11 cellular contexts compared by ENCODE assay signal in the genomic region with DNA sequence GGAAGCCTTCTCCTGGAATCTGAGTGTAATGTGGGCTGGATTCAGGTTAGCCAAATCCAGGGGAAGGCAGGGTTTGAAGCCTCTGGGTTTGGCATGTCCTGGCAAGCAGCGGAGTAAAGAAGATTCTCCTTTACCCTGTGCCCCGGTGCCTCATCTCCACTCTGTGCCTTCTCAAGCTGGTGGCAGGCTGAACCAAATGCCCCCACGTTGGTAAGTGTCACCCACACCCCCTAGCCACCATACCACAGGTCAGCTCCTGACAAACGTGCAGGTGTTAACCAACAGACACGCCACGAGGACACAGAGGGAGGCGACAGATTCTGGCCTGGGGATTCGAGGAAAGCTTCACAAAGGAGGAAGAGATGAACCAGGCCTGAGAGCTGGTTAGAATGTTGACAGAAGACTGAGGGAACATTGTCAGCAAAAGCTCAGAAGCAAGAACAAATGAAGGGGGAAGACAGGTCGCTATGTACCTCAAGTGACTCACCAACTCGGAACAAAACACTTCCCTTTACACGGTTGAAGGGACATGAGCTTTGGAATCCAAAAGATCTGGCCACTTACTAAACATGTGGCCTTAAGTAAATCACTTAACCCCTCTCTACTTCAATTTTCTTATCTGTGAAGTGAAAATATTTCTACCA.
DNase-seq lines count a peak whose midpoint lies in the region; ATAC-seq, FAIRE-seq and TF ChIP-seq lines count a peak whose summit lies in the region.
"Had no signal": no experiment of that assay in that cellular context is flagged by ENCODE, and none has a peak within 500 bp of the region (broad histone marks: within the 10 kb centered on the region; RNA-seq: fewer than 3 reads in every experiment).

No MANE protein-coding gene starts in this region.

- 90% methylated on average over 11 of the region's 11 CpGs; no CpG with 5 or more reads in 1 of the 2 experiments for WGBS in H1 (ENCODE audit: extremely low coverage in 1 of 2, insufficient coverage in 1 of 2, insufficient read length in 1 of 2, insufficient replicate concordance in 2 of 2, low coverage in 1 of 2, low lambda C conversion rate in 2 of 2, missing lambda C conversion rate in 1 of 2), 2 experiments
- WGBS in ovary, 3 donors, result 82 to 87% (median 83%) methylated on average over 11 of the region's 11 CpGs

- 0 out of 2 replicates have a peak overlapping the region, but pooled peaks have one; percentile 28 for H3K4me3 Mint-ChIP-seq in HFFc6

- no peak overlapping the region for H3K23ac ChIP-seq in H1 (ENCODE audit: insufficient read length)

- TF ChIP-seq POLR2A in H1 (IDR thresholded peaks at IDR 0.05; ENCODE audit: control extremely low read depth in 1 of 2, low read depth in 2 of 2, low read length in 2 of 2) (no peak), ovary (IDR thresholded peaks at IDR 0.05) (no peak)

- H4K20me1 ChIP-seq in BLaER1 treated with 17β-estradiol and CSF1 and Interleukin-3, amounts not matched to agents 10 nM and 100 nM, result no peaks in the 10 kb centered on the region
- no peaks in the 10 kb centered on the region for H4K20me1 ChIP-seq in H1 (replicated peaks in 1 of 2; ENCODE audit: control insufficient read depth in 1 of 2, insufficient read depth in 2 of 2, low read length in 2 of 2)
- no peaks in the 10 kb centered on the region for H4K20me1 ChIP-seq in osteoblast (ENCODE audit: insufficient read depth, low read length)

- no peaks in the 10 kb centered on the region for H3K9me3 ChIP-seq in BLaER1 treated with 17β-estradiol and CSF1 and Interleukin-3, amounts not matched to agents 10 nM and 100 nM (replicated peaks in 1 of 11)
- H3K9me3 ChIP-seq in H1 (ENCODE audit: insufficient read depth in 2 of 2, low read depth in 1 of 2, low read length in 1 of 2), result no peaks in the 10 kb centered on the region
- H3K9me3 ChIP-seq in osteoblast (ENCODE audit: low read depth, low read length), result no peaks in the 10 kb centered on the region
- no peaks in the 10 kb centered on the region for H3K9me3 ChIP-seq in MG63
- H3K9me3 ChIP-seq in ovary, result no peaks in the 10 kb centered on the region

- no peak overlapping the region for H3K4ac ChIP-seq in H1 (replicated peaks; ENCODE audit: insufficient read length, low read depth, low read length)

- peak overlapping the region; percentile 11; the same call in 1 of the 2 replicates for H4K8ac ChIP-seq in H1 (ENCODE audit: extremely low read depth, insufficient read depth, low read length)

- no peak overlapping the region for H2BK15ac ChIP-seq in H1 (ENCODE audit: low read length)

- TF ChIP-seq CTCF in HFFc6 (IDR thresholded peaks at IDR 0.05) (no peak), H1 (IDR thresholded peaks at IDR 0.05; ENCODE audit: control extremely low read depth in 1 of 3, insufficient read depth in 1 of 3, low read depth in 1 of 3, low read length in 3 of 3) (no peak), osteoblast (IDR thresholded peaks at IDR 0.05; ENCODE audit: extremely low read depth, low read depth, low read length) (no peak), ovary (IDR thresholded peaks at IDR 0.05) (no peak)

- no peak overlapping the region for H2BK5ac ChIP-seq in H1 (ENCODE audit: low read depth, low read length)

- POLR2A ChIA-PET in H1 (lab: Charles Lee; ENCODE audit: partially characterized antibody), result interaction anchor here (0.9 kb wide), 1 partner anchor 15 kb away, joined by 3 read pairs; no protein-coding TSS in a partner anchor

- no peaks in the 10 kb centered on the region for H3K79me1 ChIP-seq in H1 (ENCODE audit: low read depth, low read length)

- H3K79me2 ChIP-seq in H1 (ENCODE audit: control insufficient read depth in 1 of 2, insufficient read depth in 2 of 2, low read length in 2 of 2), result no peaks in the 10 kb centered on the region
- H3K79me2 ChIP-seq in osteoblast (ENCODE audit: insufficient read depth, low read length), result no peaks in the 10 kb centered on the region

- FAIRE-seq in H1 (lab: Jason Lieb, UNC), result no peak
- FAIRE-seq: frontal cortex, HepG2 had no signal

- CTCF ChIA-PET in H1 (lab: Charles Lee; ENCODE audit: partially characterized antibody), result interaction anchor here (0.5 to 1.4 kb wide), 5 partner anchors 10 to 353 kb away, joined by 3 to 6 read pairs (median 4); no protein-coding TSS in a partner anchor

- no peak overlapping the region for H3K4me3 ChIP-seq in BLaER1 treated with 17β-estradiol and CSF1 and Interleukin-3, amounts not matched to agents 10 nM and 100 nM
- H3K4me3 ChIP-seq in H1 (ENCODE audit: extremely low read depth in 1 of 4, insufficient read depth in 2 of 4, low read depth in 3 of 4, low read length in 4 of 4) (no peak overlapping the region), osteoblast (ENCODE audit: insufficient read depth, low read length) (no peak overlapping the region), MG63 (no peak overlapping the region), ovary (no peak overlapping the region)

- no peak overlapping the region for H2AK5ac ChIP-seq in H1 (ENCODE audit: low read depth, low read length)

- H3K56ac ChIP-seq in H1 (replicated peaks; ENCODE audit: insufficient read length, low read depth, low read length), result no peak overlapping the region

- peaks cover 5% of the 10 kb centered on the region for H3K36me3 Mint-ChIP-seq in HFFc6 (ENCODE audit: low read depth)

- no peak overlapping the region for H3K9ac ChIP-seq in BLaER1 treated with 17β-estradiol and CSF1 and Interleukin-3, amounts not matched to agents 10 nM and 100 nM
- no peak overlapping the region for H3K9ac ChIP-seq in H1 (replicated peaks in 1 of 4; ENCODE audit: extremely low read depth in 1 of 4, low read depth in 3 of 4, low read length in 3 of 4)

- H2BK120ac ChIP-seq in H1 (replicated peaks; ENCODE audit: low read depth, low read length), result no peak overlapping the region

- no peaks in the 10 kb centered on the region for H3K9me3 Mint-ChIP-seq in HFFc6

- H3K27ac Mint-ChIP-seq in HFFc6, result peak overlapping the region; percentile 84

- H3K27me3 ChIP-seq in BLaER1 treated with 17β-estradiol and CSF1 and Interleukin-3, amounts not matched to agents 10 nM and 100 nM, result no peaks in the 10 kb centered on the region
- no peaks in the 10 kb centered on the region for H3K27me3 ChIP-seq in H1 (replicated peaks in 1 of 4; ENCODE audit: control insufficient read depth in 3 of 4, extremely low read depth in 1 of 4, insufficient read depth in 3 of 4, low read length in 3 of 4)
- H3K27me3 ChIP-seq in osteoblast (ENCODE audit: insufficient read depth, low read length), result no peaks in the 10 kb centered on the region
- no peaks in the 10 kb centered on the region for H3K27me3 ChIP-seq in MG63
- H3K27me3 ChIP-seq in ovary, result no peaks in the 10 kb centered on the region

- intact Hi-C loops in ovary (cut with DNase I), result no loop called here

- no peak for ATAC-seq in GM19035 (IDR thresholded peaks at IDR 0.05; ENCODE audit: unreplicated experiment)
- ATAC-seq: HepG2 had no signal

- H4K91ac ChIP-seq in H1 (replicated peaks; ENCODE audit: insufficient read length, low read length), result no peak overlapping the region

- TF ChIP-seq RAD21 in H1 (IDR thresholded peaks at IDR 0.05 in 1 of 2, conservative IDR thresholded peaks at IDR 0.05 in 1 of 2; ENCODE audit: low read depth in 2 of 2, low read length in 2 of 2), result no peak

- peaks cover 24 to 41% (median 32%) of the 10 kb centered on the region in 10 experiments for H3K4me1 ChIP-seq in BLaER1 treated with 17β-estradiol and CSF1 and Interleukin-3, amounts not matched to agents 10 nM and 100 nM
- no peaks in the 10 kb centered on the region for H3K4me1 ChIP-seq in H1 (replicated peaks in 1 of 4; ENCODE audit: control insufficient read depth in 3 of 4, insufficient read depth in 4 of 4, low read length in 3 of 4)
- peaks cover 31% of the 10 kb centered on the region for H3K4me1 ChIP-seq in osteoblast (ENCODE audit: insufficient read depth, low read length)
- peaks cover 7% of the 10 kb centered on the region for H3K4me1 ChIP-seq in ovary (ENCODE audit: insufficient read depth)

- H2AFZ ChIP-seq in H1 (ENCODE audit: low read length), result no peak overlapping the region
- H2AFZ ChIP-seq in osteoblast (ENCODE audit: low read length), result peak overlapping the region; percentile 52

- H2BK12ac ChIP-seq in H1 (ENCODE audit: low read depth, low read length), result no peak overlapping the region

- no peak overlapping the region for H3K18ac ChIP-seq in H1 (ENCODE audit: extremely low read depth, low read length)

- TF ChIP-seq EP300 in H1 (IDR thresholded peaks at IDR 0.05; ENCODE audit: borderline replicate concordance in 1 of 2, low read depth in 2 of 2, low read length in 2 of 2) (no peak), ovary (IDR thresholded peaks at IDR 0.05) (no peak)

- peak overlapping the region; percentile 56 to 82 (median 66) for H3K4me2 ChIP-seq in BLaER1 treated with 17β-estradiol and CSF1 and Interleukin-3, amounts not matched to agents 10 nM and 100 nM
- no peak overlapping the region for H3K4me2 ChIP-seq in H1 (ENCODE audit: insufficient read depth in 1 of 2, low read depth in 2 of 2, low read length in 2 of 2)
- no peak overlapping the region for H3K4me2 ChIP-seq in osteoblast (ENCODE audit: insufficient read depth, low read length)

- no peaks in the 10 kb centered on the region for H3K27me3 Mint-ChIP-seq in HFFc6 (ENCODE audit: insufficient read depth)

- no peaks in the 10 kb centered on the region for H3K23me2 ChIP-seq in H1 (ENCODE audit: low read depth, low read length)

- H2BK20ac ChIP-seq in H1 (ENCODE audit: low read length), result 0 out of 2 replicates have a peak overlapping the region, but pooled peaks have one; percentile 29

- H4K5ac ChIP-seq in H1 (ENCODE audit: insufficient read length, low read depth, low read length), result no peak overlapping the region

- H3K4me1 Mint-ChIP-seq in HFFc6 (ENCODE audit: low read depth), result peaks cover 87% of the 10 kb centered on the region

- peak overlapping the region in 6 of 11 experiments; percentile 6 to 44 (median 38); a peak in 10 of 22 replicates for H3K27ac ChIP-seq in BLaER1 treated with 17β-estradiol and CSF1 and Interleukin-3, amounts not matched to agents 10 nM and 100 nM
- no peak overlapping the region for H3K27ac ChIP-seq in H1 (ENCODE audit: low read depth, low read length)
- peak overlapping the region; percentile 9 for H3K27ac ChIP-seq in osteoblast (ENCODE audit: low read depth, low read length)
- H3K27ac ChIP-seq in ovary, result no peak overlapping the region
- H3K27ac ChIP-seq: RWPE1 had no signal

- no peaks in the 10 kb centered on the region for H3K36me3 ChIP-seq in BLaER1 treated with 17β-estradiol and CSF1 and Interleukin-3, amounts not matched to agents 10 nM and 100 nM
- H3K36me3 ChIP-seq in H1 (ENCODE audit: control insufficient read depth in 2 of 4, insufficient read depth in 4 of 4, low read length in 3 of 4) (no peaks in the 10 kb centered on the region), osteoblast (ENCODE audit: insufficient read depth, low read length) (no peaks in the 10 kb centered on the region), MG63 (no peaks in the 10 kb centered on the region), ovary (no peaks in the 10 kb centered on the region)

- H3K14ac ChIP-seq in H1 (ENCODE audit: insufficient read length), result no peak overlapping the region

- DNase-seq in HFFc6, result no peak
- no peak for DNase-seq in H1 (ENCODE audit: low read depth in 1 of 2, low spot score in 2 of 2)
- DNase-seq in osteoblast (ENCODE audit: insufficient read length, low spot score, missing footprints), result no peak
- no peak for DNase-seq in NCI-H524 treated with DMSO at 0.1 percent for 48 hours (lab: John Stamatoyannopoulos, UW)
- DNase-seq in MG63, result no peak
- no peak for DNase-seq in ovary

TF ChIP-seq in H1, 55 proteins besides CTCF, POLR2A, EP300 and RAD21 (continues in another document):
- TF ChIP-seq SP4 (IDR thresholded peaks at IDR 0.05; ENCODE audit: low read length), result no peak

Comparison
In these comparisons a context has a peak if more than half of its experiments do, and no peak if none do; other contexts are left out.
1. H3K27ac ChIP-seq: peak in BLaER1 treated with 17β-estradiol and CSF1 and Interleukin-3, amounts not matched to agents 10 nM and 100 nM (6 of 11) and osteoblast (single experiment); none in H1 (single experiment) and ovary (0 of 2).
2. H3K4me2 ChIP-seq: peak in BLaER1 treated with 17β-estradiol and CSF1 and Interleukin-3, amounts not matched to agents 10 nM and 100 nM (11 of 11); none in H1 (0 of 2) and osteoblast (single experiment).